Comparison of ENCODE assay signal across 8 cellular contexts in genomic region chr1:43172532-43172972, GRCh38. TPM values are rescaled to one million over a fixed set of nuclear protein-coding genes. Genes with fewer than 3 reads are reported as not detected.
DNase-seq lines count a peak whose midpoint lies in the region; ATAC-seq and TF ChIP-seq lines count a peak whose summit lies in the region.

No MANE protein-coding gene starts in this region.

- H3K27ac ChIP-seq in neural progenitor cell: no peak overlapping the region
- H3K27ac ChIP-seq in stomach: peak overlapping the region in 4 of 5 donors; percentile 35 to 74 (median 54)

- H3K4me1 Mint-ChIP-seq in neural progenitor cell: peaks cover 20% of the 10 kb centered on the region

- H3K4me3 ChIP-seq in Jurkat, Clone E6-1 (ENCODE audit: low read length): peak overlapping the region; percentile 99
- H3K4me3 ChIP-seq in foreskin fibroblast (ENCODE audit: low read depth in 1 of 2, low read length in 2 of 2) (peak overlapping the region; percentile 88 to 98), neural progenitor cell (peak overlapping the region; percentile 92), stomach (peak overlapping the region; percentile 60 to 97 (median 74))

- H3K27ac Mint-ChIP-seq in neural progenitor cell: peak overlapping the region; percentile 87

- ATAC-seq in GM21528 (IDR thresholded peaks at IDR 0.05; ENCODE audit: low FRiP score, unreplicated experiment): peak; percentile 35

- H3K4me2 ChIP-seq in neural progenitor cell: peak overlapping the region; percentile 94

- H3K4me1 ChIP-seq in neural progenitor cell (peaks cover 16% of the 10 kb centered on the region), stomach (peaks cover 14 to 23% (median 18%) of the 10 kb centered on the region in 4 donors)

- peak overlapping the region; percentile 79 for H2AFZ ChIP-seq in neural progenitor cell (replicated peaks)

- peaks cover 20% of the 10 kb centered on the region for H3K79me2 ChIP-seq in neural progenitor cell (ENCODE audit: low read depth)

- no peak overlapping the region for H3K9ac ChIP-seq in neural progenitor cell

- peaks cover 9% of the 10 kb centered on the region for H3K36me3 Mint-ChIP-seq in neural progenitor cell

- peaks cover 3% of the 10 kb centered on the region for H3K27me3 Mint-ChIP-seq in neural progenitor cell (ENCODE audit: insufficient read depth, low read depth)

- H3K9me3 ChIP-seq in neural progenitor cell (ENCODE audit: low read depth) (no peaks in the 10 kb centered on the region), stomach (no peaks in the 10 kb centered on the region)

- H3K27me3 ChIP-seq in neural progenitor cell: peaks cover 18% of the 10 kb centered on the region
- peaks cover 0 to 16% (median 4%) of the 10 kb centered on the region in 3 donors for H3K27me3 ChIP-seq in stomach

- WGBS in stomach, 5 donors: 1 to 3% (median 1%) methylated on average over 12 to 19 of the region's 19 CpGs

- intact Hi-C loops in stomach (cut with DNase I; ENCODE audit: low total_unique reads): no loop called here

- no peak for TF ChIP-seq POLR2A in stomach (IDR thresholded peaks at IDR 0.05)

- TF ChIP-seq CTCF in foreskin fibroblast (IDR thresholded peaks at IDR 0.05; ENCODE audit: low read depth, low read length) (no peak), neural progenitor cell (IDR thresholded peaks at IDR 0.05) (no peak), stomach (IDR thresholded peaks at IDR 0.05) (no peak)

- DNase-seq in COLO668 (lab: John Stamatoyannopoulos, UW; ENCODE audit: unreplicated experiment) (peak; percentile 95), OCI-M2 (lab: John Stamatoyannopoulos, UW; ENCODE audit: unreplicated experiment) (peak; percentile 12), foreskin fibroblast (peak; percentile 78 to 91), neural progenitor cell (ENCODE audit: low spot score) (peak; percentile 94), stomach (peak; percentile 86)
- peak; percentile 84 for DNase-seq in Jurkat, Clone E6-1 (ENCODE audit: low read depth, low spot score)
- peak; percentile 77 for DNase-seq in activated T-helper 9 cell treated with anti-CD3 and anti-CD28 coated beads, Interleukin-2, amount 50 U/mL, for 16 hours (ENCODE audit: low read depth)

- peak overlapping the region; percentile 98 for H3K4me3 Mint-ChIP-seq in neural progenitor cell

- H4K20me1 ChIP-seq in neural progenitor cell (ENCODE audit: low read depth): no peaks in the 10 kb centered on the region

- H3K9me3 Mint-ChIP-seq in neural progenitor cell: no peaks in the 10 kb centered on the region

- TF ChIP-seq EP300 in stomach (IDR thresholded peaks at IDR 0.05): no peak

- H3F3A ChIP-seq in neural progenitor cell (ENCODE audit: low read depth): peaks cover 3% of the 10 kb centered on the region

- H3K36me3 ChIP-seq in neural progenitor cell (no peaks in the 10 kb centered on the region), stomach (peaks cover 15 to 31% (median 29%) of the 10 kb centered on the region in 4 donors)

RNA-seq across cellular contexts. Expression of gene CFAP57, which starts 0.4 kb away (rescaled TPM):
- polyA plus RNA-seq in Jurkat, Clone E6-1 (2012; ENCODE audit: insufficient read depth, insufficient read length): 0.45 TPM
- total RNA-seq in neural progenitor cell (ENCODE audit: low replicate concordance) (0.40 and 0.97 TPM in 2 replicates), stomach (1 to 10 TPM in 1 of 5 donors, under 1 TPM in 1, not detected in 3; 0.37 to 1.4 TPM)
- under 1 TPM; 0.08 to 0.15 (median 0.12) TPM for polyA plus RNA-seq in stomach

RNA-seq across cellular contexts. Expression of gene EBNA1BP2, which starts 0.5 kb away (rescaled TPM):
- polyA plus RNA-seq in Jurkat, Clone E6-1 (2012; ENCODE audit: insufficient read depth, insufficient read length): 205 TPM
- 43.2 and 71.6 TPM in 2 replicates for total RNA-seq in neural progenitor cell (ENCODE audit: low replicate concordance)
- 10 to 100 TPM in 4 of 5 donors, 1 to 10 TPM in 1; 4.1 to 53.3 (median 37.2) TPM for total RNA-seq in stomach
- 10 to 100 TPM; 50.4 to 58.9 (median 52.5) TPM for polyA plus RNA-seq in stomach

Comparison
In these comparisons a context has a peak if more than half of its experiments do, and no peak if none do; other contexts are left out.
1. DNase-seq: peak in every context shown above with its lines; median percentile 95 in COLO668; 94 in neural progenitor cell; 86 in stomach; 84 in foreskin fibroblast; 84 in Jurkat, Clone E6-1; 77 in activated T-helper 9 cell treated with anti-CD3 and anti-CD28 coated beads, Interleukin-2, amount 50 U/mL, for 16 hours; 12 in OCI-M2.